8 cellular contexts compared by ENCODE assay signal in the genomic region with DNA sequence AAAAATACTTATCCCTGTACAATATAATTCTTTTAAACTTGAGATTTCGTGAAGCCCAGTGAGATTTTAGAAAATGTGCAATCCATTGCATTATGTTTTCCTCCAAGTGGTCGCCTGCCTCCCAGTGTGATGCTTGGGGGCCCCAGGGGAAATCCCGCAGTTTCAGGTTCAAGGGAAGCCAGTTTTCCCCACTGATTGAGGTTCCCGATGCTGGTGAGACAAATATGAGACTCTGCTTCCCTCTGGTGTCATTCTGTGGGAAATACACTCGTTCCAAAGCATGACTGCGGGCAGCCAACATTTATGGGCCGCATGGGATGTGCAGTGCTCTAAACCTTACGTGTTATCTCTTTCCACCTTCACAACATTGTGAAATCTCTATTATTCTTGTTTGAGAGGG.
DNase-seq lines count a peak whose midpoint lies in the region; ATAC-seq, FAIRE-seq and TF ChIP-seq lines count a peak whose summit lies in the region.

No MANE protein-coding gene starts in this region.

- peak; percentile 69 for TF ChIP-seq CTCF in fibroblast of pulmonary artery (IDR thresholded peaks at IDR 0.05; ENCODE audit: low read length, missing control alignments)

- peak; percentile 87 for DNase-seq in AG20443 (ENCODE audit: low spot score)
- peak; percentile 37 for DNase-seq in GM12891 (ENCODE audit: insufficient read length, low spot score)
- DNase-seq in NCI-H69 (lab: John Stamatoyannopoulos, UW), result peak; percentile 81
- DNase-seq in activated T-cell treated with anti-CD3 and anti-CD28 coated beads for 48 hours (ENCODE audit: low read depth), result peak; percentile 11
- peak; percentile 59 for DNase-seq in fibroblast of pulmonary artery (ENCODE audit: low read depth)
- DNase-seq in occipital lobe (lab: John Stamatoyannopoulos, UW), result peak; percentile 16
- DNase-seq in GOT3 (lab: John Stamatoyannopoulos, UW), result no peak

- ATAC-seq in HG03457 (IDR thresholded peaks at IDR 0.05; ENCODE audit: unreplicated experiment), result no peak

- no peak overlapping the region for H3K4me3 ChIP-seq in fibroblast of pulmonary artery (replicated peaks; ENCODE audit: low read depth, low read length)

- no peak for TF ChIP-seq POLR2A in GM12891 (IDR thresholded peaks at IDR 0.05; ENCODE audit: low read depth, low read length)

- peak; percentile 89 for FAIRE-seq in GM12891 (lab: Jason Lieb, UNC)

TF ChIP-seq in GM12891, 5 proteins besides CTCF, POLR2A, EP300 and RAD21:
- TF ChIP-seq SPI1 (IDR thresholded peaks at IDR 0.05; ENCODE audit: low read depth, low read length), result no peak
- no peak for TF ChIP-seq TAF1 (IDR thresholded peaks at IDR 0.05; ENCODE audit: low read depth, low read length)
- no peak for TF ChIP-seq POU2F2 (IDR thresholded peaks at IDR 0.05; ENCODE audit: low read depth, low read length)
- no peak for TF ChIP-seq POLR2AphosphoS5 (IDR thresholded peaks at IDR 0.05; ENCODE audit: low read depth, low read length)
- no peak for TF ChIP-seq PAX5 (IDR thresholded peaks at IDR 0.05; ENCODE audit: insufficient read depth, low read length, severe bottlenecking)
TF ChIP-seq in GM12891: peak in this region for 0.
